Comparison of ENCODE assay signal across 8 cellular contexts in genomic region chr7:64882341-64883112, GRCh38. TPM values are rescaled to one million over a fixed set of nuclear protein-coding genes. Genes with fewer than 3 reads are reported as not detected.
DNase-seq lines count a peak whose midpoint lies in the region; ATAC-seq, FAIRE-seq and TF ChIP-seq lines count a peak whose summit lies in the region.

No MANE protein-coding gene starts in this region.

- no peak for TF ChIP-seq EP300 in esophagus muscularis mucosa (IDR thresholded peaks at IDR 0.05)

- no peak overlapping the region for H3K27ac Mint-ChIP-seq in T-helper 17 cell

- TF ChIP-seq CTCF in D721Med (IDR thresholded peaks at IDR 0.05; ENCODE audit: insufficient read depth, missing control alignments) (no peak), esophagus muscularis mucosa (IDR thresholded peaks at IDR 0.05) (no peak), uterus (IDR thresholded peaks at IDR 0.05) (no peak)

- no peak for FAIRE-seq in D721Med (lab: Jason Lieb, UNC)

- peak overlapping the region in 1 of 2 donors; percentile 19 for H3K9ac ChIP-seq in mucosa of rectum (ENCODE audit: low read depth in 1 of 2, low read length in 2 of 2)

- H3K4me3 ChIP-seq in esophagus muscularis mucosa (peak overlapping the region; percentile 63 to 67 (median 64)), mucosa of rectum (ENCODE audit: low read length in 2 of 2) (peak overlapping the region; percentile 37 to 57), uterus (peak overlapping the region; percentile 28 to 29)

- H3K4me1 ChIP-seq in esophagus muscularis mucosa, result peaks cover 0 to 30% (median 21%) of the 10 kb centered on the region in 4 donors
- no peaks in the 10 kb centered on the region for H3K4me1 ChIP-seq in mucosa of rectum (ENCODE audit: control insufficient read depth in 2 of 2, insufficient read depth in 2 of 2, low read length in 2 of 2)
- no peaks in the 10 kb centered on the region for H3K4me1 ChIP-seq in uterus

- no peaks in the 10 kb centered on the region for H3K27me3 ChIP-seq in esophagus muscularis mucosa
- peaks cover 0 to 3% of the 10 kb centered on the region in 2 donors for H3K27me3 ChIP-seq in mucosa of rectum (ENCODE audit: control insufficient read depth in 2 of 2, insufficient read depth in 2 of 2, low read length in 2 of 2)
- no peaks in the 10 kb centered on the region for H3K27me3 ChIP-seq in uterus

- peaks cover 17% of the 10 kb centered on the region for H3K4me1 Mint-ChIP-seq in T-helper 17 cell

- intact Hi-C loops in esophagus muscularis mucosa (cut with DNase I) (loop anchor here (10.0 kb wide), 1 partner anchor 218 kb away; the partner anchor contains the start of gene ZNF107), uterus (cut with DNase I; ENCODE audit: low total_unique reads) (no loop called here)

- peak overlapping the region; percentile 58 for H3K4me3 Mint-ChIP-seq in T-helper 17 cell

- H3K27me3 Mint-ChIP-seq in T-helper 17 cell, result peaks cover 79% of the 10 kb centered on the region

- TF ChIP-seq POLR2A in esophagus muscularis mucosa (IDR thresholded peaks at IDR 0.05; ENCODE audit: low read depth) (no peak), uterus (IDR thresholded peaks at IDR 0.05) (no peak)

- DNase-seq in D721Med (ENCODE audit: insufficient read length, low spot score) (peak; percentile 6), T-helper 17 cell (no peak), esophagus muscularis mucosa (ENCODE audit: extremely low spot score) (peak; percentile 92), uterus (peak in 1 of 2 donors; percentile 58)
- no peak for DNase-seq in effector CD8-positive, alpha-beta T cell (lab: John Stamatoyannopoulos, UW)

- ATAC-seq in T-helper 17 cell, result peak; percentile 34
- ATAC-seq in GM18870 (IDR thresholded peaks at IDR 0.05; ENCODE audit: unreplicated experiment), result no peak
- no peak for ATAC-seq in GM18867 (IDR thresholded peaks at IDR 0.05; ENCODE audit: unreplicated experiment)

- no peaks in the 10 kb centered on the region for H3K36me3 ChIP-seq in esophagus muscularis mucosa
- H3K36me3 ChIP-seq in mucosa of rectum (ENCODE audit: control insufficient read depth in 2 of 2, insufficient read depth in 2 of 2, low read length in 2 of 2), result no peaks in the 10 kb centered on the region
- H3K36me3 ChIP-seq in uterus, result no peaks in the 10 kb centered on the region

- peaks cover 3% of the 10 kb centered on the region for H3K36me3 Mint-ChIP-seq in T-helper 17 cell (ENCODE audit: low read depth)

- H3K27ac ChIP-seq in esophagus muscularis mucosa (replicated peaks in 1 of 4) (peak overlapping the region; percentile 57 to 74 (median 62)), mucosa of rectum (ENCODE audit: low read depth in 2 of 2, low read length in 2 of 2) (no peak overlapping the region), uterus (no peak overlapping the region)

- H3K9me3 ChIP-seq in T-helper 17 cell (ENCODE audit: control insufficient read depth, low read length, poor library complexity, severe bottlenecking), result no peaks in the 10 kb centered on the region
- H3K9me3 ChIP-seq in esophagus muscularis mucosa, result no peaks in the 10 kb centered on the region
- H3K9me3 ChIP-seq in mucosa of rectum (ENCODE audit: control insufficient read depth in 2 of 2, low read length in 2 of 2), result no peaks in the 10 kb centered on the region
- no peaks in the 10 kb centered on the region for H3K9me3 ChIP-seq in uterus

- WGBS in esophagus muscularis mucosa, result 3% methylated on average over 32 of the region's 55 CpGs

RNA-seq across cellular contexts. Expression of gene ZNF273, which starts 20.5 kb away (rescaled TPM):
- total RNA-seq in T-helper 17 cell (1 to 10 TPM; 5.9 to 6.7 TPM), esophagus muscularis mucosa (1 to 10 TPM; 2.7 to 8.3 (median 3.4) TPM), uterus (10 to 100 TPM in 1 of 4 donors, 1 to 10 TPM in 3; 1.5 to 21.8 (median 8.0) TPM)

Comparison
In these comparisons a context has a peak if more than half of its experiments do, and no peak if none do; other contexts are left out.
1. DNase-seq: peak in D721Med (single experiment) and esophagus muscularis mucosa (single experiment); none in T-helper 17 cell (0 of 3) and effector CD8-positive, alpha-beta T cell (single experiment).
2. H3K27ac ChIP-seq: peak in esophagus muscularis mucosa (4 of 4); none in mucosa of rectum (0 of 2) and uterus (0 of 2).
3. Peak in every context shown above with its lines, with median percentiles within 50 percentile points of each other: H3K4me3 ChIP-seq.